In the genomic region with DNA sequence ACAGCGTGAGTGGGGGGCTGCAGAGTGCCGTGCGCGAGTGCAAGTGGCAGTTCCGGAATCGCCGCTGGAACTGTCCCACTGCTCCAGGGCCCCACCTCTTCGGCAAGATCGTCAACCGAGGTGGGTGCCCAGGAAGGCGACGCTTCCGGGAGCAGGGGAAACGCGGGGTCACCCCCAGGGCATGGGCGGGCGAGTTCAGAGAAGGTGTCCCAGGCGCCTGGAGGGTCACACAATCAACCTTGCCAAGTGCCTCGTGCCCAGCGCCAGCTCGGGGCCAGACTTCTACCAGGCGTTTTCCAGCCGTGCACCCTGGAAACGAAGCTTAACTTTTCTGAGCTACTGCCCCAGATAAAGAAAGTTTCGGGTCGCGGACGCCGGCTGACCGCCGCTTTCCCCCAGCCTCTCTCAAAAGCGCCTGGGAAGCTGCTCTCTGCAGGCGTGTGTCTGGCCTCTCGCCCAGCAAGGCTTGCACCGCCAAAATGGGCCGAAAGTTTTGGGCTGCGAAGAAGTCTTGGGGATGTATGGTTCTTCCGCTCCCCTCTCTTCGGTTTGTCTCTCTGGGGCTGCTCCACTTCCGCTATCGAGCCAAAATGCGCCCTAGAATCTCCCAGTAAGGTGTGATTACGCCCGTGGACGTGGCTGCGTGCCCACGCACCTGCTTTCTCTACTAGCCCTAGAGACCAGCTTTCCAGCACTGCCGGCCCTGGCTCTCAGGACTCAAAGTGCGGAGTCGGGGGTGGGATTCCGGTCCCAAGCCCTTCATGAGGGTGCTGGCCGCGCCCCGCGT, we compare ENCODE assay signal across 9 cellular contexts. TPM values are rescaled to one million over a fixed set of nuclear protein-coding genes. Genes with fewer than 3 reads are reported as not detected.
DNase-seq lines count a peak whose midpoint lies in the region; ATAC-seq and TF ChIP-seq lines count a peak whose summit lies in the region.
"Had no signal": no experiment of that assay in that cellular context is flagged by ENCODE, and none has a peak within 500 bp of the region (broad histone marks: within the 10 kb centered on the region; RNA-seq: fewer than 3 reads in every experiment).

No MANE protein-coding gene starts in this region.

- intact Hi-C loops in activated CD4-positive, alpha-beta T cell treated with anti-CD3 and anti-CD28 coated beads for 36 hours (cut with DNase I, micrococcal nuclease) = loop anchor here (1.0 to 10.0 kb wide), 11 partner anchors 16 to 975 kb away; a partner anchor contains a TSS
- intact Hi-C loops in lower lobe of right lung (cut with DNase I) (no loop called here), tibial artery (cut with DNase I; ENCODE audit: low total_unique reads) (loop anchor here (10.0 kb wide), 1 partner anchor 115 kb away; a partner anchor contains a TSS)

- H3K27ac Mint-ChIP-seq in activated CD4-positive, alpha-beta T cell treated with anti-CD3 and anti-CD28 coated beads for 36 hours = no peak overlapping the region
- H3K27ac Mint-ChIP-seq in activated naive CD4-positive, alpha-beta T cell treated with anti-CD3 and anti-CD28 coated beads, Interleukin-2, amount 50 U/mL, for 24 hours = peak overlapping the region; percentile 41

- POLR2A ChIA-PET in activated CD4-positive, alpha-beta T cell treated with anti-CD3 and anti-CD28 coated beads for 36 hours (lab: Charles Lee) = no interaction called here

- TF ChIP-seq CTCF in lower lobe of right lung (IDR thresholded peaks at IDR 0.05) (no peak), tibial artery (IDR thresholded peaks at IDR 0.05) (no peak)

- H3K4me3 ChIP-seq in lower lobe of right lung (peak overlapping the region; percentile 51), tibial artery (peak overlapping the region; percentile 4 to 35)

- peak; percentile 48 for DNase-seq in activated CD4-positive, alpha-beta T cell treated with anti-CD3 and anti-CD28 coated beads for 36 hours
- DNase-seq in activated CD4-positive, alpha-beta T cell treated with anti-CD3 and anti-CD28 coated beads for 1 hour = no peak
- DNase-seq in lower lobe of right lung (no peak), tibial artery (no peak), pons (ENCODE audit: low spot score) (no peak)

- H3K9me3 Mint-ChIP-seq in activated CD4-positive, alpha-beta T cell treated with anti-CD3 and anti-CD28 coated beads for 36 hours (ENCODE audit: low read depth) = no peaks in the 10 kb centered on the region
- no peaks in the 10 kb centered on the region for H3K9me3 Mint-ChIP-seq in activated naive CD4-positive, alpha-beta T cell treated with anti-CD3 and anti-CD28 coated beads, Interleukin-2, amount 50 U/mL, for 24 hours

- ATAC-seq in activated CD4-positive, alpha-beta T cell treated with anti-CD3 and anti-CD28 coated beads for 36 hours = no peak
- ATAC-seq in lower lobe of right lung (peak; percentile 6 to 19), GM21526 (IDR thresholded peaks at IDR 0.05; ENCODE audit: low FRiP score, unreplicated experiment) (no peak), GM19351 (IDR thresholded peaks at IDR 0.05; ENCODE audit: unreplicated experiment) (no peak)

- H3K4me1 ChIP-seq in lower lobe of right lung (peaks cover 44% of the 10 kb centered on the region), tibial artery (peaks cover 11 to 41% (median 39%) of the 10 kb centered on the region in 4 donors)

- no peak overlapping the region for H3K27ac ChIP-seq in lower lobe of right lung
- no peak overlapping the region for H3K27ac ChIP-seq in tibial artery
- H3K27ac ChIP-seq: C4-2B had no signal

- no peaks in the 10 kb centered on the region for H3K36me3 Mint-ChIP-seq in activated CD4-positive, alpha-beta T cell treated with anti-CD3 and anti-CD28 coated beads for 36 hours (ENCODE audit: low read depth)
- no peaks in the 10 kb centered on the region for H3K36me3 Mint-ChIP-seq in activated naive CD4-positive, alpha-beta T cell treated with anti-CD3 and anti-CD28 coated beads, Interleukin-2, amount 50 U/mL, for 24 hours

- peak overlapping the region; percentile 54 for H3K4me3 Mint-ChIP-seq in activated CD4-positive, alpha-beta T cell treated with anti-CD3 and anti-CD28 coated beads for 36 hours
- peak overlapping the region; percentile 87 for H3K4me3 Mint-ChIP-seq in activated naive CD4-positive, alpha-beta T cell treated with anti-CD3 and anti-CD28 coated beads, Interleukin-2, amount 50 U/mL, for 24 hours

- peaks cover 93% of the 10 kb centered on the region for H3K27me3 ChIP-seq in lower lobe of right lung (ENCODE audit: low read depth)
- H3K27me3 ChIP-seq in tibial artery = peaks cover 9 to 87% of the 10 kb centered on the region in 2 donors

- H3K9me3 ChIP-seq in lower lobe of right lung (no peaks in the 10 kb centered on the region), tibial artery (no peaks in the 10 kb centered on the region)

- H3K4me1 Mint-ChIP-seq in activated CD4-positive, alpha-beta T cell treated with anti-CD3 and anti-CD28 coated beads for 36 hours = peaks cover 50% of the 10 kb centered on the region
- H3K4me1 Mint-ChIP-seq in activated naive CD4-positive, alpha-beta T cell treated with anti-CD3 and anti-CD28 coated beads, Interleukin-2, amount 50 U/mL, for 24 hours = peaks cover 47% of the 10 kb centered on the region

- CTCF ChIA-PET in activated CD4-positive, alpha-beta T cell treated with anti-CD3 and anti-CD28 coated beads for 36 hours (lab: Charles Lee) = interaction anchor here (0.5 to 13.1 kb wide), 19 partner anchors 8 to 1721 kb away, joined by 3 to 246 read pairs (median 4); a partner anchor contains a TSS

- peaks cover 65% of the 10 kb centered on the region for H3K27me3 Mint-ChIP-seq in activated CD4-positive, alpha-beta T cell treated with anti-CD3 and anti-CD28 coated beads for 36 hours
- H3K27me3 Mint-ChIP-seq in activated naive CD4-positive, alpha-beta T cell treated with anti-CD3 and anti-CD28 coated beads, Interleukin-2, amount 50 U/mL, for 24 hours = peaks cover 14% of the 10 kb centered on the region

- H3K36me3 ChIP-seq in lower lobe of right lung (no peaks in the 10 kb centered on the region), tibial artery (no peaks in the 10 kb centered on the region)

RNA-seq across cellular contexts. Expression of a gene that starts 1.7 kb away (rescaled TPM):
- total RNA-seq in activated CD4-positive, alpha-beta T cell treated with anti-CD3 and anti-CD28 coated beads for 36 hours = not detected
- total RNA-seq in lower lobe of right lung = not detected

RNA-seq across cellular contexts. Expression of a gene that starts 8.3 kb away (rescaled TPM):
- under 1 TPM; 0.16 to 0.18 TPM for total RNA-seq in activated CD4-positive, alpha-beta T cell treated with anti-CD3 and anti-CD28 coated beads for 36 hours
- 0.77 TPM for total RNA-seq in lower lobe of right lung

RNA-seq across cellular contexts. Expression of a gene that starts 19.4 kb away (rescaled TPM):
- under 1 TPM; 0.48 to 0.61 TPM for total RNA-seq in activated CD4-positive, alpha-beta T cell treated with anti-CD3 and anti-CD28 coated beads for 36 hours
- total RNA-seq in lower lobe of right lung = not detected

RNA-seq across cellular contexts. Expression of a gene that starts 22.5 kb away (rescaled TPM):
- 10 to 100 TPM; 84.7 to 96.1 TPM for total RNA-seq in activated CD4-positive, alpha-beta T cell treated with anti-CD3 and anti-CD28 coated beads for 36 hours
- total RNA-seq in lower lobe of right lung = 155 TPM

RNA-seq across cellular contexts. Expression of a gene that starts 38.8 kb away (rescaled TPM):
- total RNA-seq in activated CD4-positive, alpha-beta T cell treated with anti-CD3 and anti-CD28 coated beads for 36 hours = 10 to 100 TPM; 54.5 to 62.6 TPM
- 49.2 TPM for total RNA-seq in lower lobe of right lung

Comparison
In these comparisons a context has a peak if more than half of its experiments do, and no peak if none do; other contexts are left out.
1. ATAC-seq: peak in lower lobe of right lung (2 of 2); none in activated CD4-positive, alpha-beta T cell treated with anti-CD3 and anti-CD28 coated beads for 36 hours (single experiment), GM21526 (single experiment) and GM19351 (single experiment).